In genomic region chr2:104290566-104290891, GRCh38 we compare ENCODE assay signal across 35 cellular contexts.
"Had no signal": no experiment of that assay in that cellular context is flagged by ENCODE, and none has a peak within 500 bp of the region (broad histone marks: within the 10 kb centered on the region; RNA-seq: fewer than 3 reads in every experiment).

No MANE protein-coding gene starts in this region.

- H3K36me3 Mint-ChIP-seq: activated naive CD8-positive, alpha-beta T cell; T-cell had no signal

- DNase-seq: activated CD4-positive, alpha-beta memory T cell treated with anti-CD3 and anti-CD28 coated beads, Interleukin-2, amount 10 ng/mL, durations not matched to agents 7 days and 5 days; activated CD4-positive, alpha-beta T cell treated with anti-CD3 and anti-CD28 coated beads for 36 hours; activated CD4-positive, alpha-beta T cell treated with anti-CD3 and anti-CD28 coated beads, Interleukin-2, amount 50 U/mL, for 4 hours; activated CD4-positive, CD25-positive, alpha-beta regulatory T cell; activated CD4-positive, CD25-positive, alpha-beta regulatory T cell treated with anti-CD3 and anti-CD28 coated beads, Interleukin-2, amount 50 U/mL, for 72 hours; activated CD8-positive, alpha-beta memory T cell treated with anti-CD3 and anti-CD28 coated beads, Interleukin-2, amount 50 U/mL, for 48 hours; activated gamma-delta T cell; activated naive CD4-positive, alpha-beta T cell; activated naive CD4-positive, alpha-beta T cell treated with anti-CD3 and anti-CD28 coated beads, Interleukin-2, amount 50 U/mL, for 16 hours; activated T-cell treated with anti-CD3 and anti-CD28 coated beads for 4 hours; activated T-cell treated with anti-CD3 and anti-CD28 coated beads, Interleukin-2, amount 50 U/mL, for 24 hours; activated T-cell treated with anti-CD3 and anti-CD28 coated beads, Interleukin-2, amount 50 U/mL, for 72 hours; amniotic stem cell; anterior cingulate cortex; brain microvascular endothelial cell; cortex of kidney; dermis blood vessel endothelial cell; effector CD4-positive, alpha-beta T cell; effector memory CD8-positive, alpha-beta T cell; erythroblast; foreskin keratinocyte; gastrocnemius medialis; glutamatergic neuron; heart left ventricle; T-cell; T-helper 17 cell; T1000 had no signal

- FAIRE-seq: astrocyte, bronchial epithelial cell, colon had no signal

- H3K27ac Mint-ChIP-seq: activated CD4-positive, alpha-beta memory T cell treated with anti-CD3 and anti-CD28 coated beads, Interleukin-2, amount 10 ng/mL, durations not matched to agents 7 days and 5 days; activated CD4-positive, alpha-beta T cell treated with anti-CD3 and anti-CD28 coated beads for 36 hours; activated CD4-positive, alpha-beta T cell treated with anti-CD3 and anti-CD28 coated beads, Interleukin-2, amount 10 ng/mL, durations not matched to agents 24 days and 14 days; activated naive CD8-positive, alpha-beta T cell; activated T-cell treated with anti-CD3 and anti-CD28 coated beads, Interleukin-2, amount 50 U/mL, for 24 hours; activated T-cell treated with anti-CD3 and anti-CD28 coated beads, Interleukin-2, amount 50 U/mL, for 72 hours; effector memory CD8-positive, alpha-beta T cell; T-cell; T-helper 17 cell; T-helper 2 cell treated with Interferon-gamma antibody and Interleukin-4, amounts not matched to agents 5 μg/mL and 100 μg/mL, for 36 hours had no signal

- H3K27me3 Mint-ChIP-seq: activated CD4-positive, alpha-beta memory T cell treated with anti-CD3 and anti-CD28 coated beads, Interleukin-2, amount 10 ng/mL, durations not matched to agents 7 days and 5 days; activated CD4-positive, alpha-beta T cell treated with anti-CD3 and anti-CD28 coated beads, Interleukin-2, amount 10 ng/mL, durations not matched to agents 24 days and 14 days; activated naive CD8-positive, alpha-beta T cell; activated T-cell treated with anti-CD3 and anti-CD28 coated beads, Interleukin-2, amount 50 U/mL, for 24 hours; central memory CD8-positive, alpha-beta T cell; effector memory CD8-positive, alpha-beta T cell; T-helper 17 cell had no signal

- H3K9me3 ChIP-seq: gastrocnemius medialis, heart left ventricle had no signal

- H3K4me3 ChIP-seq: esophagus muscularis mucosa, gastrocnemius medialis, heart left ventricle had no signal

- H3K27ac ChIP-seq: brain microvascular endothelial cell, esophagus muscularis mucosa, foreskin keratinocyte, gastrocnemius medialis, heart left ventricle had no signal

- H3K4me3 Mint-ChIP-seq: activated CD4-positive, alpha-beta memory T cell treated with anti-CD3 and anti-CD28 coated beads, Interleukin-2, amount 10 ng/mL, durations not matched to agents 7 days and 5 days; activated CD4-positive, alpha-beta T cell treated with anti-CD3 and anti-CD28 coated beads for 36 hours; activated CD4-positive, alpha-beta T cell treated with anti-CD3 and anti-CD28 coated beads, Interleukin-2, amount 10 ng/mL, durations not matched to agents 24 days and 14 days; activated naive CD8-positive, alpha-beta T cell; activated T-cell treated with anti-CD3 and anti-CD28 coated beads, Interleukin-2, amount 50 U/mL, for 24 hours; activated T-cell treated with anti-CD3 and anti-CD28 coated beads, Interleukin-2, amount 50 U/mL, for 72 hours; central memory CD8-positive, alpha-beta T cell; effector memory CD8-positive, alpha-beta T cell; T-cell; T-helper 17 cell; T-helper 2 cell treated with Interferon-gamma antibody and Interleukin-4, amounts not matched to agents 5 μg/mL and 100 μg/mL, for 36 hours had no signal

- H3K36me3 ChIP-seq: brain microvascular endothelial cell, esophagus muscularis mucosa, gastrocnemius medialis, heart left ventricle had no signal

- H3K9me3 Mint-ChIP-seq: activated CD4-positive, alpha-beta T cell treated with anti-CD3 and anti-CD28 coated beads, Interleukin-2, amount 10 ng/mL, durations not matched to agents 24 days and 14 days; T-helper 2 cell treated with Interferon-gamma antibody and Interleukin-4, amounts not matched to agents 5 μg/mL and 100 μg/mL, for 36 hours had no signal

- H3K4me1 Mint-ChIP-seq: activated CD4-positive, alpha-beta memory T cell treated with anti-CD3 and anti-CD28 coated beads, Interleukin-2, amount 10 ng/mL, durations not matched to agents 7 days and 5 days; activated CD4-positive, alpha-beta T cell treated with anti-CD3 and anti-CD28 coated beads for 36 hours; activated CD4-positive, alpha-beta T cell treated with anti-CD3 and anti-CD28 coated beads, Interleukin-2, amount 10 ng/mL, durations not matched to agents 24 days and 14 days; central memory CD8-positive, alpha-beta T cell; T-cell; T-helper 17 cell had no signal

- H3K4me1 ChIP-seq: esophagus muscularis mucosa, foreskin keratinocyte, gastrocnemius medialis, heart left ventricle had no signal

- H3K27me3 ChIP-seq: brain microvascular endothelial cell, esophagus muscularis mucosa, foreskin keratinocyte, gastrocnemius medialis, heart left ventricle had no signal
